In the genomic region with DNA sequence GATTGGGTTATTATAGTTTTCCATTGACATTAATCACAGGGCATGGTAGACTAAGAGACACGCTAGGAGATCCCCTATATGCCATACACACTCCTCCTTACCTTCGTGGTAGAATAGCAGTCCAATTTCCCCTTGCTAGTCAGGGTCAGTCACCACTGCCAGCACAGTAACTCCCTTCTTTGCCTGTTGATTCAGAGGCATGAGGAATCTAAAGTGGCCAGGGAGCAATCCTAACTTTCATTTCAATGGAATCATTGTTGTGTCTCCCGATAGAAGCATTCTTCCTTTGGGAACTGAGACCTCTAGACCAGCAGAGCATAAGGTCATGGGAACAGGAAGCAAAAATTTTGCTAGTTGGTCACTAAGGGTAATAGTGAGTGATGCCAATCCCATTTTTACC, we compare ENCODE assay signal across 26 cellular contexts. TPM values are rescaled to one million over a fixed set of nuclear protein-coding genes. Genes with fewer than 3 reads are reported as not detected.
"Had no signal": no experiment of that assay in that cellular context is flagged by ENCODE, and none has a peak within 500 bp of the region (broad histone marks: within the 10 kb centered on the region; RNA-seq: fewer than 3 reads in every experiment).

No MANE protein-coding gene starts in this region.

- H3K4me3 Mint-ChIP-seq: activated CD4-positive, alpha-beta memory T cell treated with anti-CD3 and anti-CD28 coated beads for 36 hours; activated CD4-positive, alpha-beta T cell treated with anti-CD3 and anti-CD28 coated beads, Interleukin-2, amount 10 ng/mL, durations not matched to agents 7 days and 5 days; activated naive CD4-positive, alpha-beta T cell treated with anti-CD3 and anti-CD28 coated beads for 36 hours; activated naive CD8-positive, alpha-beta T cell; activated T-cell treated with anti-CD3 and anti-CD28 coated beads, Interleukin-2, amount 50 U/mL, for 4 hours had no signal

- H3K27me3 ChIP-seq: brain microvascular endothelial cell, cardiac muscle cell had no signal

- H3K27me3 Mint-ChIP-seq: activated CD4-positive, alpha-beta memory T cell treated with anti-CD3 and anti-CD28 coated beads for 36 hours had no signal

- H3K4me1 Mint-ChIP-seq: activated CD4-positive, alpha-beta T cell treated with anti-CD3 and anti-CD28 coated beads, Interleukin-2, amount 10 ng/mL, durations not matched to agents 7 days and 5 days had no signal

- H3K27ac ChIP-seq: brain microvascular endothelial cell, cardiac muscle cell, VCaP had no signal

- H3K36me3 Mint-ChIP-seq: activated CD4-positive, alpha-beta memory T cell treated with anti-CD3 and anti-CD28 coated beads for 36 hours; activated naive CD8-positive, alpha-beta T cell had no signal

- H3K36me3 ChIP-seq: brain microvascular endothelial cell, cardiac muscle cell had no signal

- H3K4me3 ChIP-seq: cardiac muscle cell had no signal

- DNase-seq: activated CD4-positive, alpha-beta memory T cell treated with anti-CD3 and anti-CD28 coated beads for 36 hours; activated CD4-positive, alpha-beta T cell treated with anti-CD3 and anti-CD28 coated beads, Interleukin-2, amount 10 ng/mL, durations not matched to agents 7 days and 5 days; activated CD4-positive, CD25-positive, alpha-beta regulatory T cell; activated CD8-positive, alpha-beta memory T cell treated with anti-CD3 and anti-CD28 coated beads for 24 hours; activated gamma-delta T cell; activated naive CD4-positive, alpha-beta T cell treated with anti-CD3 and anti-CD28 coated beads for 36 hours; activated T-cell treated with anti-CD3 and anti-CD28 coated beads, Interleukin-2, amount 50 U/mL, for 4 hours; amygdala; brain microvascular endothelial cell; cerebellar nuclear complex; KG1; NCI-H1092; NCI-H1417; NCI-H1930; NCI-H2107; NCI-H2171 treated with DMSO at 0.1 percent for 48 hours; NCI-H226; NCI-H526 treated with DMSO at 0.1 percent for 48 hours; NCI-H82; SHP77 treated with DMSO at 0.1 percent for 48 hours; T-helper 1 cell had no signal

- H3K9me3 Mint-ChIP-seq: activated CD4-positive, alpha-beta memory T cell treated with anti-CD3 and anti-CD28 coated beads for 36 hours; activated CD4-positive, alpha-beta T cell treated with anti-CD3 and anti-CD28 coated beads, Interleukin-2, amount 10 ng/mL, durations not matched to agents 7 days and 5 days; activated naive CD4-positive, alpha-beta T cell treated with anti-CD3 and anti-CD28 coated beads for 36 hours; activated T-cell treated with anti-CD3 and anti-CD28 coated beads, Interleukin-2, amount 50 U/mL, for 4 hours had no signal

- H3K27ac Mint-ChIP-seq: activated CD4-positive, alpha-beta memory T cell treated with anti-CD3 and anti-CD28 coated beads for 36 hours; activated CD4-positive, alpha-beta T cell treated with anti-CD3 and anti-CD28 coated beads, Interleukin-2, amount 10 ng/mL, durations not matched to agents 7 days and 5 days; activated naive CD4-positive, alpha-beta T cell treated with anti-CD3 and anti-CD28 coated beads for 36 hours; activated naive CD8-positive, alpha-beta T cell had no signal

RNA-seq across cellular contexts. Expression of a gene that starts 51.1 kb away (rescaled TPM):
- total RNA-seq: activated CD4-positive, alpha-beta memory T cell treated with anti-CD3 and anti-CD28 coated beads for 36 hours; activated CD4-positive, alpha-beta T cell treated with anti-CD3 and anti-CD28 coated beads, Interleukin-2, amount 10 ng/mL, durations not matched to agents 7 days and 5 days; activated naive CD4-positive, alpha-beta T cell treated with anti-CD3 and anti-CD28 coated beads for 36 hours; M059J; T-helper 2 cell treated with Interferon-gamma antibody and Interleukin-4, amounts not matched to agents 100 ng/mL and 5 ng/mL, for 36 hours had no signal
